9 cellular contexts compared by ENCODE assay signal in genomic region chr3:142951814-142952213, GRCh38. TPM values are rescaled to one million over a fixed set of nuclear protein-coding genes. Genes with fewer than 3 reads are reported as not detected.
"Had no signal": no experiment of that assay in that cellular context is flagged by ENCODE, and none has a peak within 500 bp of the region (broad histone marks: within the 10 kb centered on the region; RNA-seq: fewer than 3 reads in every experiment).

No MANE protein-coding gene starts in this region.

- ATAC-seq: HCT116 had no signal

- H3K4me3 ChIP-seq: GM23248, HAP-1 had no signal

- H3K9ac ChIP-seq: GM23248 had no signal

- H3K36me3 ChIP-seq: HAP-1 had no signal

- H3K4me1 ChIP-seq: HAP-1 had no signal

- DNase-seq: GM23248, GOT3, H7, IMR-90, KBM-7 had no signal

- H3K9me3 ChIP-seq: HAP-1 had no signal

- FAIRE-seq: HTR-8/SVneo had no signal

- H3K27ac ChIP-seq: GM23248 had no signal

- H2AFZ ChIP-seq: GM23248 had no signal

RNA-seq across cellular contexts. Expression of gene PAQR9, which starts 11.7 kb away (rescaled TPM):
- total RNA-seq: GM23248, HT-29, IMR-90 had no signal
- polyA plus RNA-seq: GM23248 had no signal
